ENCODE assay signal across 23 cellular contexts in the genomic region with DNA sequence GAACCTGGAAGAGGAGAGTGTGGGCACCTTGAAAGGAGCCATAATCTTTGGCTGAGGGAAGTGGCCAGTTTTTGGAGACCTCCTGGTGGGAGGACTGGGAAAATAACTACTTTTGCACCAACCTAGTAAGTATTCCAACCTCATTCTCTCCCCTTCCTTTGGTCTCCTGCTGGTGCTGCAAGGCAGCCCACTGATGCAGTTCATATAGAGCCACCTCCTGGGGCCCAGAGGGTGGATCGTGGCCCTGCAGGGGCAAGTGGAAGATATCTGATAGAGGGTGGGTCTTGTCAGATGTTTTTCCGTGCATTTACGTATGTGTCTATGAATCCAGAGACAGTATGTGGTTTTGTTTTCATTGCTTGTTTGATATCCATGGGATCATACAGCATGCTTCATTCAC.
DNase-seq lines count a peak whose midpoint lies in the region; ATAC-seq, FAIRE-seq and TF ChIP-seq lines count a peak whose summit lies in the region.
"Had no signal": no experiment of that assay in that cellular context is flagged by ENCODE, and none has a peak within 500 bp of the region (broad histone marks: within the 10 kb centered on the region; RNA-seq: fewer than 3 reads in every experiment).

No MANE protein-coding gene starts in this region.

- H2BK5ac ChIP-seq in mesenchymal stem cell (ENCODE audit: low read depth, low read length, poor library complexity, severe bottlenecking): no peak overlapping the region

- peaks cover 0 to 21% of the 10 kb centered on the region in 2 experiments; a peak in 3 of 5 replicates for H3K4me1 ChIP-seq in K562 (replicated peaks in 1 of 2; ENCODE audit: control insufficient read depth in 2 of 2, insufficient read depth in 2 of 2, low read length in 2 of 2)
- H3K4me1 ChIP-seq in mesenchymal stem cell (ENCODE audit: control insufficient read depth, insufficient read depth, low read depth, low read length): peaks cover 10% of the 10 kb centered on the region
- H3K4me1 ChIP-seq in ovary (ENCODE audit: insufficient read depth): peaks cover 3% of the 10 kb centered on the region

- H3K9ac ChIP-seq in K562 (ENCODE audit: insufficient read depth in 1 of 2, low read depth in 2 of 2, low read length in 2 of 2) (no peak overlapping the region), mesenchymal stem cell (ENCODE audit: low read length) (no peak overlapping the region)

- peak overlapping the region; percentile 13 for H2BK15ac ChIP-seq in mesenchymal stem cell (ENCODE audit: low read depth, poor library complexity, severe bottlenecking)

- H3K9me1 ChIP-seq in K562 (ENCODE audit: control insufficient read depth, insufficient read depth, low read length): no peaks in the 10 kb centered on the region

- no TSS peak for BruUV-seq in K562 (replicated peaks; lab: Mats Ljungman, UMichigan)

- no peak overlapping the region for H3K4me2 ChIP-seq in K562 (ENCODE audit: insufficient read depth, low read length)
- no peak overlapping the region for H3K4me2 ChIP-seq in mesenchymal stem cell (ENCODE audit: low read length, poor library complexity, severe bottlenecking)
- H3K4me2 ChIP-seq: GM23338 had no signal

- TF ChIP-seq POLR2A in K562 (conservative IDR thresholded peaks at IDR 0.05) (no peak), ovary (IDR thresholded peaks at IDR 0.05) (no peak)

- H4K8ac ChIP-seq in mesenchymal stem cell (ENCODE audit: low read length): peak overlapping the region; percentile 9

- H3K9me3 ChIP-seq in K562 (replicated peaks; ENCODE audit: control insufficient read depth, insufficient read depth, low read depth, low read length) (peaks cover 9% of the 10 kb centered on the region), mesenchymal stem cell (ENCODE audit: control insufficient read depth, low read length) (peaks cover 18% of the 10 kb centered on the region), ovary (no peaks in the 10 kb centered on the region)

- in situ Hi-C loops in K562 (cut with MboI): no loop called here

- no peaks in the 10 kb centered on the region for H3K79me2 ChIP-seq in K562 (ENCODE audit: control insufficient read depth, insufficient read depth, low read length)

- H3K36me3 ChIP-seq in K562 (ENCODE audit: control insufficient read depth, insufficient read depth, low read length) (no peaks in the 10 kb centered on the region), mesenchymal stem cell (ENCODE audit: control insufficient read depth in 1 of 2, insufficient read depth in 2 of 2, low read depth in 1 of 2, low read length in 2 of 2) (no peaks in the 10 kb centered on the region), ovary (no peaks in the 10 kb centered on the region)
- H3K36me3 ChIP-seq: SJCRH30 had no signal

- H3K4ac ChIP-seq in mesenchymal stem cell (ENCODE audit: low read depth in 1 of 2, low read length in 2 of 2): peak overlapping the region in 1 of 2 experiments; percentile 84

- whole genome bisulfite sequencing in K562 (ENCODE audit: insufficient coverage, low coverage, missing lambda C conversion rate): 17% methylated on average over 3 of the region's 3 CpGs
- 94% methylated on average over 3 of the region's 3 CpGs for WGBS in mesenchymal stem cell
- 88 to 91% (median 88%) methylated on average over 3 of the region's 3 CpGs for WGBS in ovary, 3 donors

- H3K18ac ChIP-seq in mesenchymal stem cell (ENCODE audit: low read depth in 1 of 2, low read length in 2 of 2): peak overlapping the region in 1 of 2 experiments; percentile 59

- H3K27me3 ChIP-seq in K562 (ENCODE audit: control insufficient read depth in 2 of 2, insufficient read depth in 2 of 2, low read length in 2 of 2) (no peaks in the 10 kb centered on the region), mesenchymal stem cell (ENCODE audit: control insufficient read depth in 1 of 2, insufficient read depth in 1 of 2, low read length in 2 of 2) (no peaks in the 10 kb centered on the region), ovary (no peaks in the 10 kb centered on the region)
- H3K27me3 ChIP-seq: SJCRH30 had no signal

- peak overlapping the region in 1 of 2 experiments; percentile 73 for H2BK12ac ChIP-seq in mesenchymal stem cell (ENCODE audit: low read length in 2 of 2)

- CTCF ChIA-PET in K562 (lab: Yijun Ruan, JAX; ENCODE audit: low intra/inter-chr PET ratio): no interaction called here

- peak; percentile 3 for DNase-seq in activated CD4-positive, CD25-positive, alpha-beta regulatory T cell treated with anti-CD3 and anti-CD28 coated beads, Interleukin-2, amount 50 U/mL, for 72 hours
- DNase-seq in K562 (ENCODE audit: extremely low read depth in 1 of 4, low spot score in 3 of 4) (no peak), mesenchymal stem cell (no peak), ureter (ENCODE audit: low spot score) (peak; percentile 4), ovary (no peak), NCI-H2196 treated with DMSO at 0.1 percent for 48 hours (lab: John Stamatoyannopoulos, UW; ENCODE audit: unreplicated experiment) (no peak)
- DNase-seq: AML-193; Calu3; CD8-positive, alpha-beta memory T cell; DMS153; NCI-H1105; NCI-H2029; NCI-H2171; OCI-M1; SJCRH30 had no signal

- no peak overlapping the region for H3K14ac ChIP-seq in mesenchymal stem cell (ENCODE audit: low read length in 2 of 2)

- H3K27ac ChIP-seq in K562 (ENCODE audit: extremely low read depth, low read depth, low read length) (no peak overlapping the region), mesenchymal stem cell (ENCODE audit: low read length, poor library complexity, severe bottlenecking) (no peak overlapping the region), ovary (no peak overlapping the region)
- H3K27ac ChIP-seq: 22Rv1, C4-2B had no signal

- no peak overlapping the region for H3K23ac ChIP-seq in mesenchymal stem cell (ENCODE audit: low read length in 2 of 2)

- peak overlapping the region; percentile 35; the same call in 1 of the 2 replicates for H2AFZ ChIP-seq in K562 (ENCODE audit: low read depth, low read length)
- H2AFZ ChIP-seq in mesenchymal stem cell (ENCODE audit: low read depth, low read length): no peak overlapping the region
- H2AFZ ChIP-seq: GM23338 had no signal

- no peak overlapping the region for H4K91ac ChIP-seq in mesenchymal stem cell (ENCODE audit: low read length)

- TF ChIP-seq EP300 in K562 (IDR thresholded peaks at IDR 0.05; ENCODE audit: low read length): no peak
- no peak for TF ChIP-seq EP300 in ovary (IDR thresholded peaks at IDR 0.05)

- TF ChIP-seq CTCF in K562 (IDR thresholded peaks at IDR 0.05 in 2 of 3, conservative IDR thresholded peaks at IDR 0.05 in 1 of 3; ENCODE audit: insufficient read depth in 2 of 3, low read depth in 1 of 3, low read length in 3 of 3) (no peak), ovary (IDR thresholded peaks at IDR 0.05) (no peak)

- H3K4me3 ChIP-seq in K562 (no peak overlapping the region), mesenchymal stem cell (ENCODE audit: insufficient read depth in 1 of 2, low read depth in 1 of 2, low read length in 2 of 2) (no peak overlapping the region), ovary (no peak overlapping the region)
- H3K4me3 ChIP-seq: GM23338, SJCRH30 had no signal

- intact Hi-C loops in K562 (cut with micrococcal nuclease): loop anchor here (10.0 kb wide), 1 partner anchor 218 kb away; no protein-coding TSS in a partner anchor
- intact Hi-C loops in ovary (cut with DNase I): no loop called here

- FAIRE-seq in K562 (lab: Jason Lieb, UNC): no peak
- FAIRE-seq: GM12891, HTR-8/SVneo, RCC 7860 had no signal

- H4K20me1 ChIP-seq in K562 (replicated peaks; ENCODE audit: control insufficient read depth, insufficient read depth, low read length): no peaks in the 10 kb centered on the region

- POLR2A ChIA-PET in K562 (lab: Yijun Ruan, JAX): no interaction called here

- no peak overlapping the region for H2BK120ac ChIP-seq in mesenchymal stem cell (ENCODE audit: low read depth, low read length)

- H3K79me1 ChIP-seq in mesenchymal stem cell (replicated peaks; ENCODE audit: low read length, poor library complexity, severe bottlenecking): no peaks in the 10 kb centered on the region

- ATAC-seq in activated CD4-positive, CD25-positive, alpha-beta regulatory T cell treated with anti-CD3 and anti-CD28 coated beads, Interleukin-2, amount 50 U/mL, for 24 hours: no peak
- peak; percentile 30; the same call in 2 of the 3 replicates for ATAC-seq in K562
- ATAC-seq in GM18519 (IDR thresholded peaks at IDR 0.05; ENCODE audit: low FRiP score, unreplicated experiment): no peak
- ATAC-seq: GM23338 had no signal

- no peak for TF ChIP-seq RAD21 in K562 (CRISPR knock-in tag; conservative IDR thresholded peaks at IDR 0.05 in 1 of 2, IDR thresholded peaks at IDR 0.05 in 1 of 2)

- H2AK5ac ChIP-seq in mesenchymal stem cell (ENCODE audit: low read length, severe bottlenecking): no peak overlapping the region

TF ChIP-seq in K562, 482 proteins besides CTCF, POLR2A, EP300 and RAD21 (continues in another document):
- TF ChIP-seq ZFP30 (CRISPR knock-in tag; IDR thresholded peaks at IDR 0.05; ENCODE audit: borderline replicate concordance): no peak
- TF ChIP-seq EP400 (IDR thresholded peaks at IDR 0.05): no peak
- TF ChIP-seq SMAD1 (IDR thresholded peaks at IDR 0.05; ENCODE audit: low read depth, low read length, partially characterized antibody): no peak
- no peak for TF ChIP-seq L3MBTL2 (IDR thresholded peaks at IDR 0.05)

Comparison
In these comparisons a context has a peak if more than half of its experiments do, and no peak if none do; other contexts are left out.
1. DNase-seq: peak in activated CD4-positive, CD25-positive, alpha-beta regulatory T cell treated with anti-CD3 and anti-CD28 coated beads, Interleukin-2, amount 50 U/mL, for 72 hours (single experiment) and ureter (single experiment); none in K562 (0 of 4), mesenchymal stem cell (single experiment), ovary (0 of 5) and NCI-H2196 treated with DMSO at 0.1 percent for 48 hours (single experiment).